In genomic region chr7:223118-223800, GRCh38 we compare ENCODE assay signal across 31 cellular contexts. TPM values are rescaled to one million over a fixed set of nuclear protein-coding genes. Genes with fewer than 3 reads are reported as not detected.
DNase-seq lines count a peak whose midpoint lies in the region; ATAC-seq and TF ChIP-seq lines count a peak whose summit lies in the region.
"Had no signal": no experiment of that assay in that cellular context is flagged by ENCODE, and none has a peak within 500 bp of the region (broad histone marks: within the 10 kb centered on the region; RNA-seq: fewer than 3 reads in every experiment).

No MANE protein-coding gene starts in this region.

- H4K91ac ChIP-seq in mesenchymal stem cell (ENCODE audit: low read length), result peak overlapping the region; percentile 53

- H2BK12ac ChIP-seq in mesenchymal stem cell (ENCODE audit: low read length in 2 of 2), result no peak overlapping the region

- no peak overlapping the region for H3K23ac ChIP-seq in mesenchymal stem cell (ENCODE audit: low read length in 2 of 2)

- ATAC-seq in aorta (ENCODE audit: low FRiP score), result peak; percentile 55
- ATAC-seq in GM19035 (IDR thresholded peaks at IDR 0.05; ENCODE audit: unreplicated experiment), result no peak
- ATAC-seq: activated CD4-positive, CD25-positive, alpha-beta regulatory T cell treated with anti-CD3 and anti-CD28 coated beads, Interleukin-2, amount 50 U/mL, for 24 hours; Right ventricle myocardium inferior; SK-N-SH treated with all-trans-retinoic acid at 6 μM for 48 hours; T-helper 17 cell had no signal

- no peak overlapping the region for H2AK5ac ChIP-seq in mesenchymal stem cell (ENCODE audit: low read length, severe bottlenecking)

- no peak overlapping the region for H3K4me3 ChIP-seq in breast epithelium
- H3K4me3 ChIP-seq in choroid plexus epithelial cell (ENCODE audit: low read depth, low read length), result no peak overlapping the region
- H3K4me3 ChIP-seq in mesenchymal stem cell (ENCODE audit: insufficient read depth in 1 of 2, low read depth in 1 of 2, low read length in 2 of 2), result no peak overlapping the region
- H3K4me3 ChIP-seq in aorta (ENCODE audit: low read length in 2 of 2), result no peak overlapping the region
- H3K4me3 ChIP-seq: adrenal gland, colonic mucosa, heart right ventricle, upper lobe of left lung had no signal

- CTCF ChIA-PET in MCF 10A (lab: Yijun Ruan, JAX), result no interaction called here

- H3K18ac ChIP-seq in mesenchymal stem cell (ENCODE audit: low read depth in 1 of 2, low read length in 2 of 2), result no peak overlapping the region

- H3K27ac Mint-ChIP-seq in MCF 10A (ENCODE audit: low read depth, unreplicated experiment), result peak overlapping the region; percentile 4
- H3K27ac Mint-ChIP-seq: activated CD4-positive, alpha-beta memory T cell treated with anti-CD3 and anti-CD28 coated beads for 36 hours; activated naive CD4-positive, alpha-beta T cell treated with anti-CD3 and anti-CD28 coated beads, Interleukin-2, amount 10 ng/mL, durations not matched to agents 7 days and 5 days; T-helper 17 cell had no signal

- no peak for TF ChIP-seq POLR2A in breast epithelium (IDR thresholded peaks at IDR 0.05)

- no peak overlapping the region for H3K14ac ChIP-seq in mesenchymal stem cell (ENCODE audit: low read length in 2 of 2)

- WGBS in mesenchymal stem cell, result 92% methylated on average over 34 of the region's 34 CpGs
- 90 to 91% methylated on average over 28 to 34 of the region's 34 CpGs for WGBS in aorta, 2 donors

- no peak overlapping the region for H3K9ac ChIP-seq in mesenchymal stem cell (ENCODE audit: low read length)

- peaks cover 8% of the 10 kb centered on the region for H3K79me1 ChIP-seq in mesenchymal stem cell (replicated peaks; ENCODE audit: low read length, poor library complexity, severe bottlenecking)

- no peaks in the 10 kb centered on the region for H3K9me3 Mint-ChIP-seq in MCF 10A (ENCODE audit: unreplicated experiment)
- H3K9me3 Mint-ChIP-seq: activated CD4-positive, alpha-beta memory T cell treated with anti-CD3 and anti-CD28 coated beads for 36 hours; activated naive CD4-positive, alpha-beta T cell treated with anti-CD3 and anti-CD28 coated beads, Interleukin-2, amount 10 ng/mL, durations not matched to agents 7 days and 5 days had no signal

- no peaks in the 10 kb centered on the region for H3K4me1 Mint-ChIP-seq in MCF 10A (ENCODE audit: insufficient read depth, unreplicated experiment)
- H3K4me1 Mint-ChIP-seq: activated naive CD4-positive, alpha-beta T cell treated with anti-CD3 and anti-CD28 coated beads, Interleukin-2, amount 10 ng/mL, durations not matched to agents 7 days and 5 days; CD14-positive monocyte had no signal

- no peak overlapping the region for H2BK5ac ChIP-seq in mesenchymal stem cell (ENCODE audit: low read depth, low read length, poor library complexity, severe bottlenecking)

- intact Hi-C loops in MCF 10A (cut with micrococcal nuclease), result no loop called here
- intact Hi-C loops in breast epithelium (cut with DNase I; ENCODE audit: low total_unique reads), result no loop called here
- intact Hi-C loops in aorta (cut with DNase I), result no loop called here

- H3K4me1 ChIP-seq in breast epithelium, result peaks cover 0 to 2% of the 10 kb centered on the region in 2 donors
- H3K4me1 ChIP-seq in mesenchymal stem cell (ENCODE audit: control insufficient read depth, insufficient read depth, low read depth, low read length), result peaks cover 50% of the 10 kb centered on the region
- H3K4me1 ChIP-seq in aorta (ENCODE audit: control insufficient read depth in 1 of 2, insufficient read depth in 2 of 2, low read length in 2 of 2), result no peaks in the 10 kb centered on the region
- H3K4me1 ChIP-seq: colonic mucosa had no signal

- no peaks in the 10 kb centered on the region for H3K36me3 ChIP-seq in breast epithelium
- H3K36me3 ChIP-seq in mesenchymal stem cell (ENCODE audit: control insufficient read depth in 1 of 2, insufficient read depth in 2 of 2, low read depth in 1 of 2, low read length in 2 of 2), result peaks cover 23 to 33% of the 10 kb centered on the region in 2 experiments
- H3K36me3 ChIP-seq in aorta (ENCODE audit: control insufficient read depth in 1 of 2, insufficient read depth in 2 of 2, low read length in 1 of 2), result no peaks in the 10 kb centered on the region
- H3K36me3 ChIP-seq: colonic mucosa had no signal

- H3K36me3 Mint-ChIP-seq in MCF 10A (ENCODE audit: insufficient read depth, unreplicated experiment), result peaks cover 4% of the 10 kb centered on the region
- H3K36me3 Mint-ChIP-seq: activated CD4-positive, alpha-beta memory T cell treated with anti-CD3 and anti-CD28 coated beads for 36 hours; activated naive CD4-positive, alpha-beta T cell treated with anti-CD3 and anti-CD28 coated beads, Interleukin-2, amount 10 ng/mL, durations not matched to agents 7 days and 5 days; naive B cell had no signal

- H2BK120ac ChIP-seq in mesenchymal stem cell (ENCODE audit: low read depth, low read length), result no peak overlapping the region

- no peak overlapping the region for H3K27ac ChIP-seq in breast epithelium
- no peak overlapping the region for H3K27ac ChIP-seq in mesenchymal stem cell (ENCODE audit: low read length, poor library complexity, severe bottlenecking)
- no peak overlapping the region for H3K27ac ChIP-seq in aorta (ENCODE audit: low read depth in 1 of 2, low read length in 2 of 2)
- H3K27ac ChIP-seq: adrenal gland, colonic mucosa, heart right ventricle, upper lobe of left lung had no signal

- H3K9me3 ChIP-seq in breast epithelium (no peaks in the 10 kb centered on the region), mesenchymal stem cell (ENCODE audit: control insufficient read depth, low read length) (no peaks in the 10 kb centered on the region), aorta (ENCODE audit: control insufficient read depth, low read length) (no peaks in the 10 kb centered on the region)
- H3K9me3 ChIP-seq: adrenal gland, colonic mucosa, heart right ventricle, upper lobe of left lung had no signal

- H2AFZ ChIP-seq in mesenchymal stem cell (ENCODE audit: low read depth, low read length), result no peak overlapping the region

- DNase-seq in MCF 10A (ENCODE audit: unreplicated experiment) (no peak), breast epithelium (ENCODE audit: low spot score in 2 of 2) (no peak), choroid plexus epithelial cell (ENCODE audit: low read depth) (peak; percentile 47), mesenchymal stem cell (peak; percentile 32), aorta (no peak), COR-L47 (lab: John Stamatoyannopoulos, UW) (no peak), NCI-H524 (lab: John Stamatoyannopoulos, UW) (no peak)
- DNase-seq: 8988T; activated CD4-positive, alpha-beta memory T cell treated with anti-CD3 and anti-CD28 coated beads for 36 hours; activated naive CD4-positive, alpha-beta T cell treated with anti-CD3 and anti-CD28 coated beads, Interleukin-2, amount 10 ng/mL, durations not matched to agents 7 days and 5 days; adrenal gland; colonic mucosa; DND-41; effector CD4-positive, alpha-beta T cell; foreskin melanocyte; GOT3; kidney; naive B cell; NCI-H1048; NCI-H510A; stimulated activated CD4-positive, alpha-beta T cell treated with anti-CD3 and anti-CD28 coated beads, Interleukin-4, amount 100 ng/mL, for 24 hours; T-helper 17 cell had no signal

- H3K27me3 ChIP-seq in breast epithelium, result no peaks in the 10 kb centered on the region
- no peaks in the 10 kb centered on the region for H3K27me3 ChIP-seq in mesenchymal stem cell (ENCODE audit: control insufficient read depth in 1 of 2, insufficient read depth in 1 of 2, low read length in 2 of 2)
- no peaks in the 10 kb centered on the region for H3K27me3 ChIP-seq in aorta (ENCODE audit: control insufficient read depth in 1 of 2, insufficient read depth in 2 of 2, low read length in 1 of 2)
- H3K27me3 ChIP-seq: adrenal gland, colonic mucosa, heart right ventricle, upper lobe of left lung had no signal

- H3K4ac ChIP-seq in mesenchymal stem cell (ENCODE audit: low read depth in 1 of 2, low read length in 2 of 2), result no peak overlapping the region

- no peak overlapping the region for H3K4me2 ChIP-seq in mesenchymal stem cell (ENCODE audit: low read length, poor library complexity, severe bottlenecking)

- TF ChIP-seq CTCF in MCF 10A (IDR thresholded peaks at IDR 0.05; ENCODE audit: unreplicated experiment), result no peak
- TF ChIP-seq CTCF in breast epithelium (IDR thresholded peaks at IDR 0.05), result no peak
- TF ChIP-seq CTCF in choroid plexus epithelial cell (conservative IDR thresholded peaks at IDR 0.05; ENCODE audit: low read depth, low read length), result no peak

- no peak overlapping the region for H3K4me3 Mint-ChIP-seq in MCF 10A (ENCODE audit: unreplicated experiment)
- H3K4me3 Mint-ChIP-seq: activated CD4-positive, alpha-beta memory T cell treated with anti-CD3 and anti-CD28 coated beads for 36 hours; activated naive CD4-positive, alpha-beta T cell treated with anti-CD3 and anti-CD28 coated beads, Interleukin-2, amount 10 ng/mL, durations not matched to agents 7 days and 5 days; CD14-positive monocyte; T-helper 17 cell had no signal

- no peak overlapping the region for H2BK15ac ChIP-seq in mesenchymal stem cell (ENCODE audit: low read depth, poor library complexity, severe bottlenecking)

- BruUV-seq in MCF 10A (replicated peaks; lab: Mats Ljungman, UMichigan), result no TSS peak

- H3K27me3 Mint-ChIP-seq in MCF 10A (ENCODE audit: insufficient read depth, unreplicated experiment), result no peaks in the 10 kb centered on the region
- H3K27me3 Mint-ChIP-seq: activated CD4-positive, alpha-beta memory T cell treated with anti-CD3 and anti-CD28 coated beads for 36 hours; activated naive CD4-positive, alpha-beta T cell treated with anti-CD3 and anti-CD28 coated beads, Interleukin-2, amount 10 ng/mL, durations not matched to agents 7 days and 5 days; naive B cell; T-helper 17 cell had no signal

- POLR2A ChIA-PET in MCF 10A (lab: Yijun Ruan, JAX), result no interaction called here

- H4K8ac ChIP-seq in mesenchymal stem cell (ENCODE audit: low read length), result peak overlapping the region; percentile 81

RNA-seq across cellular contexts. Expression of gene FAM20C, which starts 30.9 kb away (rescaled TPM):
- total RNA-seq in MCF 10A (2022) (8.8 and 14.2 TPM in 2 replicates), breast epithelium (10 to 100 TPM; 30.7 to 73.7 (median 71.0) TPM), aorta (100 to 1,000 TPM in 1 of 2 donors, 10 to 100 TPM in 1; 88.3 to 104 TPM)
- polyA plus RNA-seq in mesenchymal stem cell (2013, experiment 1 of 2), result 56.3 TPM
- 57.5 TPM for polyA plus RNA-seq in mesenchymal stem cell (2013, experiment 2 of 2)
- polyA plus RNA-seq in aorta, result 10 to 100 TPM; 11.3 to 26.6 TPM
- total RNA-seq: HT-29, OCI-LY7 had no signal

Comparison
In these comparisons a context has a peak if more than half of its experiments do, and no peak if none do; other contexts are left out.
1. DNase-seq: peak in choroid plexus epithelial cell (single experiment) and mesenchymal stem cell (single experiment); none in MCF 10A (single experiment), breast epithelium (0 of 2), aorta (0 of 2), COR-L47 (single experiment) and NCI-H524 (0 of 2).